ENCODE assay signal across 13 cellular contexts in the genomic region with DNA sequence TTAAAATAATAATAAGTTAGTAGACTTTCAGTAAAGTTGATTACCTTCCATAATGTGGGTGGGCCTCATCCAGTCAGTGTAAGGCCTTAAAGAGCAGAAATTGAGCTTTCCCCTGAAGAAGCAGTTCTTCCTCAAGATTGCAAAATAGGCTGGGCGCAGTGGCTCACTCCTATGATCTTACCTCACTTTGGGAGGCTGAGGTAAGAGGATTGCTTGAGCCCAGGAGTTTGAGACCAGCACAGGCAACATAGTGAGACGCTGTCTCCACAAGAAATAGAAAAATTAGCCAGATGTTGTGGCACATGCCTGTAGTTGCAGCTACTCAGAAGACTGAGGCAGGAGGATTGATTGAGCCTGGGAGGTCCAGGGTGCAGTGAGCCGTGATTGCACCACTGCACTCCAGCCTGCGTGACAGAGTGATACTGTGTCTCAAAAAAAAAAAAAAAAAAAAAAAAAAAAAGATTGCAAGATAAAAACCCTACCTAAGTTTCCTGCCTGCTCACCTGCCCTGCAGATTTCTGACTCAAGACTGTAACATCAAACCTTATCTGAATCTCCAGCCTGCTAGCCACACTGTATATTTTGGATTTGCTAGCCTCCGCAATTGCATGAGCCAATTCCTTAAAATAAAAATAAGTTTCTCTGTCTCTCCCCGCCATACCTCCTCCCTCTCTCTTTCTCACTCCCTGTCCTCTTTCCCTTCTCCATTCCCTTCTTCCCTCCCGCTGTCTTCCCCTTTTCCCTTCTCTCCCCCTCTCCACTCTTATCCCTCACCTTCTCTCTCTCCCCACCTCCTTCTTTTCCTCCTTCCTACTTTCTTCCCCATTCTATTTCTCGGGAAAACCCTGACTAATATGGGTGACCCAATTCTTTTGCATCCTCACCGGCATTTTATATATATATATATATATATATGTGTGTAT.
"Had no signal": no experiment of that assay in that cellular context is flagged by ENCODE, and none has a peak within 500 bp of the region (broad histone marks: within the 10 kb centered on the region; RNA-seq: fewer than 3 reads in every experiment).

No MANE protein-coding gene starts in this region.

- H3K9me3 ChIP-seq: esophagus squamous epithelium, left lung, prostate gland, spleen, suprapubic skin had no signal

- H3K4me3 ChIP-seq: esophagus squamous epithelium, left lung, prostate gland, spleen, suprapubic skin had no signal

- H3K36me3 ChIP-seq: prostate gland had no signal

- H3K27ac ChIP-seq: esophagus squamous epithelium, left lung, prostate gland, suprapubic skin had no signal

- H3K27me3 ChIP-seq: esophagus squamous epithelium, left lung, spleen, suprapubic skin had no signal

- DNase-seq: activated CD8-positive, alpha-beta memory T cell treated with anti-CD3 and anti-CD28 coated beads, Interleukin-2, amount 50 U/mL, for 4 hours; activated CD8-positive, alpha-beta T cell treated with anti-CD3 and anti-CD28 coated beads for 36 hours; aorta; esophagus squamous epithelium; foreskin fibroblast; left lung; occipital lobe; spleen; stimulated activated CD4-positive, alpha-beta T cell treated with anti-CD3 and anti-CD28 coated beads, Interleukin-2, amount 100 ng/mL, for 24 hours; stimulated activated naive CD4-positive, alpha-beta T cell; T-helper 9 cell had no signal

- H3K4me1 ChIP-seq: prostate gland, suprapubic skin had no signal
